19 cellular contexts compared by ENCODE assay signal in genomic region chr9:105835721-105836120, GRCh38.
DNase-seq lines count a peak whose midpoint lies in the region; ATAC-seq, FAIRE-seq and TF ChIP-seq lines count a peak whose summit lies in the region.
"Had no signal": no experiment of that assay in that cellular context is flagged by ENCODE, and none has a peak within 500 bp of the region (broad histone marks: within the 10 kb centered on the region; RNA-seq: fewer than 3 reads in every experiment).

No MANE protein-coding gene starts in this region.

- no peak overlapping the region for H4K8ac ChIP-seq in neuronal stem cell (ENCODE audit: low read depth, low read length)

- H3K36me3 ChIP-seq in WERI-Rb-1 (no peaks in the 10 kb centered on the region), neuronal stem cell (replicated peaks in 1 of 2; ENCODE audit: control insufficient read depth in 2 of 2, insufficient read depth in 2 of 2, low read length in 2 of 2) (no peaks in the 10 kb centered on the region)
- H3K36me3 ChIP-seq: cardiac muscle cell, suprapubic skin had no signal

- H2BK12ac ChIP-seq in neuronal stem cell (ENCODE audit: low read length) = no peak overlapping the region

- no peak overlapping the region for H3K23ac ChIP-seq in neuronal stem cell (ENCODE audit: low read depth, low read length, poor library complexity)

- no peak overlapping the region for H3K27ac ChIP-seq in WERI-Rb-1
- no peak overlapping the region for H3K27ac ChIP-seq in neuronal stem cell (replicated peaks; ENCODE audit: low read length)
- H3K27ac ChIP-seq: cardiac muscle cell, suprapubic skin had no signal

- intact Hi-C loops in activated CD4-positive, alpha-beta T cell treated with anti-CD3 and anti-CD28 coated beads, Interleukin-2, amount 10 ng/mL, durations not matched to agents 24 days and 14 days (cut with micrococcal nuclease) = no loop called here

- H3K9me3 Mint-ChIP-seq in activated CD4-positive, alpha-beta T cell treated with anti-CD3 and anti-CD28 coated beads, Interleukin-2, amount 10 ng/mL, durations not matched to agents 24 days and 14 days = no peaks in the 10 kb centered on the region
- H3K9me3 Mint-ChIP-seq: activated CD8-positive, alpha-beta T cell treated with anti-CD3 and anti-CD28 coated beads for 36 hours; CD4-positive, alpha-beta T cell; effector memory CD8-positive, alpha-beta T cell had no signal

- H3K27me3 ChIP-seq in WERI-Rb-1 (ENCODE audit: insufficient read depth, low read depth, severe bottlenecking) (no peaks in the 10 kb centered on the region), neuronal stem cell (ENCODE audit: control insufficient read depth in 3 of 3, insufficient read depth in 3 of 3, low read depth in 1 of 3, low read length in 3 of 3) (no peaks in the 10 kb centered on the region)
- H3K27me3 ChIP-seq: cardiac muscle cell, suprapubic skin had no signal

- H3K9ac ChIP-seq in neuronal stem cell (ENCODE audit: low read depth, low read length, poor library complexity) = no peak overlapping the region

- H3K18ac ChIP-seq in neuronal stem cell (ENCODE audit: low read length) = peak overlapping the region; percentile 46

- no peak overlapping the region for H3K4me3 Mint-ChIP-seq in activated CD4-positive, alpha-beta T cell treated with anti-CD3 and anti-CD28 coated beads, Interleukin-2, amount 10 ng/mL, durations not matched to agents 24 days and 14 days
- H3K4me3 Mint-ChIP-seq: activated CD8-positive, alpha-beta T cell treated with anti-CD3 and anti-CD28 coated beads for 36 hours; CD4-positive, alpha-beta T cell; effector memory CD8-positive, alpha-beta T cell had no signal

- WGBS in neuronal stem cell (ENCODE audit: extremely low coverage in 2 of 2, insufficient read length in 2 of 2, insufficient replicate concordance in 1 of 2), 2 donors = no CpG with 5 or more reads among the region's 7 CpGs

- no peak overlapping the region for H2BK15ac ChIP-seq in neuronal stem cell (ENCODE audit: low read length)

- no peak for TF ChIP-seq CTCF in WERI-Rb-1 (IDR thresholded peaks at IDR 0.05; ENCODE audit: low read depth, low read length)

- H3K27ac Mint-ChIP-seq in activated CD4-positive, alpha-beta T cell treated with anti-CD3 and anti-CD28 coated beads, Interleukin-2, amount 10 ng/mL, durations not matched to agents 24 days and 14 days = no peak overlapping the region
- H3K27ac Mint-ChIP-seq: activated CD8-positive, alpha-beta T cell treated with anti-CD3 and anti-CD28 coated beads for 36 hours; CD4-positive, alpha-beta T cell; effector memory CD8-positive, alpha-beta T cell had no signal

- ATAC-seq in HG02759 (IDR thresholded peaks at IDR 0.05; ENCODE audit: unreplicated experiment) = no peak
- ATAC-seq: activated CD8-positive, alpha-beta T cell treated with anti-CD3 and anti-CD28 coated beads for 36 hours; effector memory CD8-positive, alpha-beta T cell; Panc1; sciatic nerve had no signal

- H3K27me3 Mint-ChIP-seq in activated CD4-positive, alpha-beta T cell treated with anti-CD3 and anti-CD28 coated beads, Interleukin-2, amount 10 ng/mL, durations not matched to agents 24 days and 14 days = peaks cover 3% of the 10 kb centered on the region
- H3K27me3 Mint-ChIP-seq: activated CD8-positive, alpha-beta T cell treated with anti-CD3 and anti-CD28 coated beads for 36 hours; CD4-positive, alpha-beta T cell; effector memory CD8-positive, alpha-beta T cell had no signal

- no peak overlapping the region for H2AK5ac ChIP-seq in neuronal stem cell (ENCODE audit: low read depth, low read length)

- no peaks in the 10 kb centered on the region for H3K9me3 ChIP-seq in WERI-Rb-1 (ENCODE audit: severe bottlenecking)
- no peaks in the 10 kb centered on the region for H3K9me3 ChIP-seq in neuronal stem cell (replicated peaks in 1 of 2; ENCODE audit: control insufficient read depth in 2 of 2, insufficient read depth in 1 of 2, low read depth in 1 of 2, low read length in 2 of 2)
- H3K9me3 ChIP-seq: suprapubic skin had no signal

- H3K79me1 ChIP-seq in neuronal stem cell (ENCODE audit: low read depth, low read length) = no peaks in the 10 kb centered on the region

- H3K4me2 ChIP-seq in neuronal stem cell (ENCODE audit: insufficient read depth, low read length, poor library complexity, severe bottlenecking) = no peak overlapping the region

- H3K4me1 Mint-ChIP-seq in activated CD4-positive, alpha-beta T cell treated with anti-CD3 and anti-CD28 coated beads, Interleukin-2, amount 10 ng/mL, durations not matched to agents 24 days and 14 days = no peaks in the 10 kb centered on the region

- no peak overlapping the region for H2BK5ac ChIP-seq in neuronal stem cell (ENCODE audit: low read length)

- no peaks in the 10 kb centered on the region for H3K36me3 Mint-ChIP-seq in activated CD4-positive, alpha-beta T cell treated with anti-CD3 and anti-CD28 coated beads, Interleukin-2, amount 10 ng/mL, durations not matched to agents 24 days and 14 days (ENCODE audit: low read depth)

- no peak for FAIRE-seq in RCC 7860 (lab: Jason Lieb, UNC)
- FAIRE-seq: H1 had no signal

- H2AFZ ChIP-seq in neuronal stem cell (ENCODE audit: low read length) = peak overlapping the region; percentile 57

- H4K91ac ChIP-seq in neuronal stem cell (ENCODE audit: low read depth, low read length, poor library complexity) = no peak overlapping the region

- H2BK120ac ChIP-seq in neuronal stem cell (ENCODE audit: low read depth, low read length) = no peak overlapping the region

- no peak overlapping the region for H3K4ac ChIP-seq in neuronal stem cell (ENCODE audit: low read length)

- peak; percentile 35 for DNase-seq in activated CD4-positive, alpha-beta T cell treated with anti-CD3 and anti-CD28 coated beads, Interleukin-2, amount 10 ng/mL, durations not matched to agents 24 days and 14 days
- DNase-seq in activated CD4-positive, alpha-beta T cell treated with anti-CD3 and anti-CD28 coated beads for 48 hours = no peak
- DNase-seq in NCI-H2029 treated with DMSO at 0.1 percent for 48 hours (lab: John Stamatoyannopoulos, UW) = peak; percentile 55
- peak; percentile 28 for DNase-seq in WERI-Rb-1
- no peak for DNase-seq in neuronal stem cell (ENCODE audit: low spot score)
- DNase-seq in RCC 7860 (ENCODE audit: low spot score) = no peak
- DNase-seq in NCI-H226 = no peak
- DNase-seq: ACHN; activated CD8-positive, alpha-beta T cell treated with anti-CD3 and anti-CD28 coated beads for 36 hours; CD4-positive, alpha-beta T cell; effector memory CD8-positive, alpha-beta T cell; stimulated activated CD4-positive, alpha-beta T cell treated with anti-CD3 and anti-CD28 coated beads, Interleukin-4, amount 100 ng/mL, for 1 hour; stimulated activated CD8-positive, alpha-beta memory T cell treated with anti-CD3 and anti-CD28 coated beads, Interleukin-4, amount 100 ng/mL, for 48 hours had no signal

- H3K4me3 ChIP-seq in WERI-Rb-1 (ENCODE audit: low read depth, low read length) = no peak overlapping the region
- H3K4me3 ChIP-seq in neuronal stem cell (ENCODE audit: low read length in 2 of 2) = no peak overlapping the region
- H3K4me3 ChIP-seq: cardiac muscle cell, suprapubic skin had no signal

- peaks cover 3 to 11% of the 10 kb centered on the region in 2 donors for H3K4me1 ChIP-seq in neuronal stem cell (ENCODE audit: control insufficient read depth in 2 of 2, insufficient read depth in 1 of 2, low read depth in 1 of 2, low read length in 2 of 2)
- H3K4me1 ChIP-seq: suprapubic skin had no signal

- H3K14ac ChIP-seq in neuronal stem cell (ENCODE audit: low read length) = no peak overlapping the region

Comparison
In these comparisons a context has a peak if more than half of its experiments do, and no peak if none do; other contexts are left out.
1. DNase-seq: peak in activated CD4-positive, alpha-beta T cell treated with anti-CD3 and anti-CD28 coated beads, Interleukin-2, amount 10 ng/mL, durations not matched to agents 24 days and 14 days (single experiment), NCI-H2029 treated with DMSO at 0.1 percent for 48 hours (single experiment) and WERI-Rb-1 (single experiment); none in activated CD4-positive, alpha-beta T cell treated with anti-CD3 and anti-CD28 coated beads for 48 hours (single experiment), neuronal stem cell (single experiment), RCC 7860 (single experiment) and NCI-H226 (single experiment).